ENCODE assay signal across 26 cellular contexts in genomic region chrX:150012647-150013046, GRCh38.
"Had no signal": no experiment of that assay in that cellular context is flagged by ENCODE, and none has a peak within 500 bp of the region (broad histone marks: within the 10 kb centered on the region; RNA-seq: fewer than 3 reads in every experiment).

No MANE protein-coding gene starts in this region.

- H3K4me1 Mint-ChIP-seq: activated CD4-positive, alpha-beta memory T cell treated with anti-CD3 and anti-CD28 coated beads, Interleukin-2, amount 10 ng/mL, durations not matched to agents 7 days and 5 days; activated CD4-positive, alpha-beta T cell treated with anti-CD3 and anti-CD28 coated beads, Interleukin-2, amount 10 ng/mL, durations not matched to agents 24 days and 14 days; activated naive CD8-positive, alpha-beta T cell treated with anti-CD3 and anti-CD28 coated beads, Interleukin-2, amount 50 U/mL, for 24 hours; stimulated activated effector memory CD8-positive, alpha-beta T cell treated with anti-CD3 and anti-CD28 coated beads, Interleukin-12 subunit alpha, Interleukin-12 subunit beta, amount 100 ng/mL, for 72 hours; stimulated activated naive CD8-positive, alpha-beta T cell treated with anti-CD3 and anti-CD28 coated beads, Interleukin-15, amount 100 ng/mL, for 72 hours; T-cell had no signal

- H3K27me3 Mint-ChIP-seq: activated CD4-positive, alpha-beta memory T cell treated with anti-CD3 and anti-CD28 coated beads, Interleukin-2, amount 10 ng/mL, durations not matched to agents 7 days and 5 days; activated CD4-positive, alpha-beta T cell treated with anti-CD3 and anti-CD28 coated beads, Interleukin-2, amount 10 ng/mL, durations not matched to agents 24 days and 14 days; activated naive CD8-positive, alpha-beta T cell treated with anti-CD3 and anti-CD28 coated beads, Interleukin-2, amount 50 U/mL, for 24 hours; stimulated activated naive CD8-positive, alpha-beta T cell treated with anti-CD3 and anti-CD28 coated beads, Interleukin-15, amount 100 ng/mL, for 72 hours; T-cell had no signal

- H3K9me3 ChIP-seq: gastrocnemius medialis, neutrophil, pancreas, right lobe of liver, tibial artery had no signal

- ATAC-seq: activated CD4-positive, CD25-positive, alpha-beta regulatory T cell treated with anti-CD3 and anti-CD28 coated beads, Interleukin-2, amount 50 U/mL, for 24 hours; activated naive CD8-positive, alpha-beta T cell treated with anti-CD3 and anti-CD28 coated beads, Interleukin-2, amount 50 U/mL, for 24 hours; gastrocnemius medialis; pancreas; stimulated activated effector memory CD8-positive, alpha-beta T cell treated with anti-CD3 and anti-CD28 coated beads, Interleukin-12 subunit alpha, Interleukin-12 subunit beta, amount 100 ng/mL, for 72 hours; stimulated activated naive CD8-positive, alpha-beta T cell treated with anti-CD3 and anti-CD28 coated beads, Interleukin-15, amount 100 ng/mL, for 72 hours; T-cell had no signal

- H3K27ac ChIP-seq: brain microvascular endothelial cell, coronary artery, gastrocnemius medialis, neutrophil, pancreas, right lobe of liver, tibial artery, VCaP had no signal

- H3K9me3 Mint-ChIP-seq: activated CD4-positive, alpha-beta memory T cell treated with anti-CD3 and anti-CD28 coated beads, Interleukin-2, amount 10 ng/mL, durations not matched to agents 7 days and 5 days; activated CD4-positive, alpha-beta T cell treated with anti-CD3 and anti-CD28 coated beads, Interleukin-2, amount 10 ng/mL, durations not matched to agents 24 days and 14 days; activated naive CD8-positive, alpha-beta T cell treated with anti-CD3 and anti-CD28 coated beads, Interleukin-2, amount 50 U/mL, for 24 hours; nephron; stimulated activated effector memory CD8-positive, alpha-beta T cell treated with anti-CD3 and anti-CD28 coated beads, Interleukin-12 subunit alpha, Interleukin-12 subunit beta, amount 100 ng/mL, for 72 hours; stimulated activated naive CD8-positive, alpha-beta T cell treated with anti-CD3 and anti-CD28 coated beads, Interleukin-15, amount 100 ng/mL, for 72 hours; T-cell; T-helper 2 cell treated with Interferon-gamma antibody and Interleukin-4, amounts not matched to agents 5 μg/mL and 100 μg/mL, for 36 hours had no signal

- H3K27ac Mint-ChIP-seq: activated CD4-positive, alpha-beta memory T cell treated with anti-CD3 and anti-CD28 coated beads, Interleukin-2, amount 10 ng/mL, durations not matched to agents 7 days and 5 days; activated CD4-positive, alpha-beta T cell treated with anti-CD3 and anti-CD28 coated beads, Interleukin-2, amount 10 ng/mL, durations not matched to agents 24 days and 14 days; activated naive CD8-positive, alpha-beta T cell treated with anti-CD3 and anti-CD28 coated beads, Interleukin-2, amount 50 U/mL, for 24 hours; endodermal cell; nephron; stimulated activated effector memory CD8-positive, alpha-beta T cell treated with anti-CD3 and anti-CD28 coated beads, Interleukin-12 subunit alpha, Interleukin-12 subunit beta, amount 100 ng/mL, for 72 hours; stimulated activated naive CD8-positive, alpha-beta T cell treated with anti-CD3 and anti-CD28 coated beads, Interleukin-15, amount 100 ng/mL, for 72 hours; T-cell; T-helper 2 cell treated with Interferon-gamma antibody and Interleukin-4, amounts not matched to agents 5 μg/mL and 100 μg/mL, for 36 hours had no signal

- H3K36me3 ChIP-seq: brain microvascular endothelial cell, gastrocnemius medialis, neutrophil, pancreas, right lobe of liver, tibial artery had no signal

- H3K4me3 Mint-ChIP-seq: activated CD4-positive, alpha-beta memory T cell treated with anti-CD3 and anti-CD28 coated beads, Interleukin-2, amount 10 ng/mL, durations not matched to agents 7 days and 5 days; activated CD4-positive, alpha-beta T cell treated with anti-CD3 and anti-CD28 coated beads, Interleukin-2, amount 10 ng/mL, durations not matched to agents 24 days and 14 days; activated naive CD8-positive, alpha-beta T cell treated with anti-CD3 and anti-CD28 coated beads, Interleukin-2, amount 50 U/mL, for 24 hours; endodermal cell; nephron; stimulated activated effector memory CD8-positive, alpha-beta T cell treated with anti-CD3 and anti-CD28 coated beads, Interleukin-12 subunit alpha, Interleukin-12 subunit beta, amount 100 ng/mL, for 72 hours; stimulated activated naive CD8-positive, alpha-beta T cell treated with anti-CD3 and anti-CD28 coated beads, Interleukin-15, amount 100 ng/mL, for 72 hours; T-cell; T-helper 2 cell treated with Interferon-gamma antibody and Interleukin-4, amounts not matched to agents 5 μg/mL and 100 μg/mL, for 36 hours had no signal

- H3K36me3 Mint-ChIP-seq: stimulated activated effector memory CD8-positive, alpha-beta T cell treated with anti-CD3 and anti-CD28 coated beads, Interleukin-12 subunit alpha, Interleukin-12 subunit beta, amount 100 ng/mL, for 72 hours had no signal

- DNase-seq: activated CD4-positive, alpha-beta memory T cell treated with anti-CD3 and anti-CD28 coated beads, Interleukin-2, amount 10 ng/mL, durations not matched to agents 7 days and 5 days; activated CD4-positive, alpha-beta T cell treated with anti-CD3 and anti-CD28 coated beads, Interleukin-2, amount 10 ng/mL, durations not matched to agents 24 days and 14 days; activated effector memory CD4-positive, alpha-beta T cell treated with anti-CD3 and anti-CD28 coated beads, Interleukin-2, amount 50 U/mL, for 16 hours; activated naive CD4-positive, alpha-beta T cell treated with anti-CD3 and anti-CD28 coated beads, Interleukin-2, amount 50 U/mL, for 16 hours; activated naive CD8-positive, alpha-beta T cell treated with anti-CD3 and anti-CD28 coated beads, Interleukin-2, amount 50 U/mL, for 24 hours; activated T-cell treated with anti-CD3 and anti-CD28 coated beads for 4 hours; anterior cingulate cortex; brain microvascular endothelial cell; central memory CD4-positive, alpha-beta T cell; endodermal cell; gastrocnemius medialis; hippocampal formation; pancreas; right lobe of liver; small intestine; stimulated activated CD4-positive, alpha-beta T cell treated with anti-CD3 and anti-CD28 coated beads, Interleukin-2, amount 100 ng/mL, for 24 hours; stimulated activated naive CD8-positive, alpha-beta T cell treated with anti-CD3 and anti-CD28 coated beads, Interleukin-15, amount 100 ng/mL, for 72 hours; T-cell; tibial artery had no signal

- H3K4me1 ChIP-seq: gastrocnemius medialis, pancreas, right lobe of liver had no signal

- H3K4me3 ChIP-seq: coronary artery, gastrocnemius medialis, pancreas, right lobe of liver, tibial artery had no signal

- H3K27me3 ChIP-seq: brain microvascular endothelial cell, gastrocnemius medialis, neutrophil, pancreas, right lobe of liver, tibial artery had no signal
